Comparison of ENCODE assay signal across 1 cellular context in the genomic region with DNA sequence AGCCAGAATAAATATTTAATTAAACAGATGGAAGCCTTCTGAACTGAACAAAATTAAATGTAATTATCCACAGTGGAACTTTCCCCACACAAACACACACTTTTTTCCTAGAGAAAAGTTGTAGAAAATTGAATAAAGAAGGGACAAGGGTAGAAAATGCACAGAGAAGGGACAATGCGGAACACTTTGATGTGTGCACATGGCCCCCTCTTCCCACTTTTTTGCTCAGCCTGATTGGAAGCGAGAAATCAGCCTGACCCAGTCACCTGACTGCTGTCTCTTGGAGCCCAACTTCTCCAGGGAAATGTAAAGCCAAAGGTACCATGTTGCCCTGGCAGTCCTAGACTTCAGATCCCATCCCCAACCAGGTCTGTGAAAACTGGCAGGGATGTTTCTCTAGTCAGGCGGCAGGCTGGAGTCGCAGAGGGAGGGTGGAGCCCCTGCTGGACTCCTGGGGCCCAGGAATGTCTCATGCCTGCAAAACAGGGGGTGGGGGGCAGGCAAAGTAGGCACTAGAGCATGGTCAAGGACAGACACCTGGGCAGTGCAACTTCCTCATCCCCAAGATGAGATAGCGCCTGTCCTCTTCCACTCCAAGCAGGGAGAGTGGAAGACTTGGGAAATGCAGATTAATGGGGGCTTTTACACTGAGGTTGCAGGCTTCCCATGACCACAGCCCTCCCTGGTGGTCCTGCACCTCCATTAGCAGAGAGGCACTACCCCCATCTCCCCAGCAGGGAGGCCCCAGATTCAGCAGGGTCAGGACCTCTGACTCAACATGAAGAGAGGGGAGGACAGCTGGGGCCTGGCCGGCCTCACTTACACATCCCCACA.
TF ChIP-seq lines count a peak whose summit lies in the region.

No MANE protein-coding gene starts in this region.

TF ChIP-seq in HepG2, 621 proteins besides CTCF, POLR2A, EP300 and RAD21 (continued from another document and continues in another):
- TF ChIP-seq MEIS1 (CRISPR knock-in tag; IDR thresholded peaks at IDR 0.05; ENCODE audit: borderline replicate concordance) (no peak), ZNF772 (CRISPR knock-in tag; IDR thresholded peaks at IDR 0.05) (no peak; the same call in 1 of the 2 replicates), ZBTB43 (CRISPR knock-in tag; conservative IDR thresholded peaks at IDR 0.05) (0 out of 2 replicates have a peak, but pooled peaks have one; percentile 28), IKZF4 (CRISPR knock-in tag; IDR thresholded peaks at IDR 0.05; ENCODE audit: borderline replicate concordance, low read depth, not compliant biosample characterization) (no peak), FOSL2 (CRISPR knock-in tag; IDR thresholded peaks at IDR 0.05) (peak; percentile 70), KLF6 (CRISPR knock-in tag; IDR thresholded peaks at IDR 0.05) (peak; percentile 14; the same call in 1 of the 2 replicates), TCF7L2 (IDR thresholded peaks at IDR 0.05; ENCODE audit: low read depth, low read length) (peak; percentile 65; the same call in 1 of the 2 replicates), SP140L (CRISPR knock-in tag; IDR thresholded peaks at IDR 0.05; ENCODE audit: borderline replicate concordance) (no peak), RORA (CRISPR knock-in tag; IDR thresholded peaks at IDR 0.05) (no peak), KDM5A (IDR thresholded peaks at IDR 0.05; ENCODE audit: borderline replicate concordance, low read length) (peak; percentile 56; the same call in 1 of the 2 replicates), MZF1 (CRISPR knock-in tag; IDR thresholded peaks at IDR 0.05; ENCODE audit: borderline replicate concordance) (no peak), BCL3 (CRISPR knock-in tag; IDR thresholded peaks at IDR 0.05) (no peak; the same call in 1 of the 2 replicates), E2F5 (CRISPR knock-in tag; conservative IDR thresholded peaks at IDR 0.05) (no peak), HIVEP1 (CRISPR knock-in tag; IDR thresholded peaks at IDR 0.05) (no peak), KLF9 (CRISPR knock-in tag; IDR thresholded peaks at IDR 0.05; ENCODE audit: low read depth) (no peak), HMG20A (CRISPR knock-in tag; IDR thresholded peaks at IDR 0.05; ENCODE audit: borderline replicate concordance) (no peak), MEIS2 (CRISPR knock-in tag; IDR thresholded peaks at IDR 0.05) (peak; percentile 1; the same call in 1 of the 2 replicates), ZNF337 (CRISPR knock-in tag; IDR thresholded peaks at IDR 0.05; ENCODE audit: borderline replicate concordance, low read depth) (0 out of 2 replicates have a peak, but pooled peaks have one; percentile 74), ATRX (CRISPR knock-in tag; IDR thresholded peaks at IDR 0.05; ENCODE audit: borderline replicate concordance) (no peak), ZNF556 (CRISPR knock-in tag; IDR thresholded peaks at IDR 0.05; ENCODE audit: borderline replicate concordance) (no peak), ZNF75D (CRISPR knock-in tag; IDR thresholded peaks at IDR 0.05; ENCODE audit: borderline replicate concordance) (no peak), CC2D1A (CRISPR knock-in tag; IDR thresholded peaks at IDR 0.05) (no peak), NBN (conservative IDR thresholded peaks at IDR 0.05) (no peak), STAG1 (CRISPR knock-in tag; IDR thresholded peaks at IDR 0.05) (peak; percentile 3; the same call in 1 of the 2 replicates), RBM22 (optimal IDR thresholded peaks at IDR 0.05; ENCODE audit: low read length) (no peak), RBAK (CRISPR knock-in tag; IDR thresholded peaks at IDR 0.05) (no peak), ZFY (CRISPR knock-in tag; IDR thresholded peaks at IDR 0.05) (peak; percentile 61), ZC3H13 (CRISPR knock-in tag; IDR thresholded peaks at IDR 0.05) (no peak; the same call in 1 of the 2 replicates)
- TF ChIP-seq, protein P1, sequence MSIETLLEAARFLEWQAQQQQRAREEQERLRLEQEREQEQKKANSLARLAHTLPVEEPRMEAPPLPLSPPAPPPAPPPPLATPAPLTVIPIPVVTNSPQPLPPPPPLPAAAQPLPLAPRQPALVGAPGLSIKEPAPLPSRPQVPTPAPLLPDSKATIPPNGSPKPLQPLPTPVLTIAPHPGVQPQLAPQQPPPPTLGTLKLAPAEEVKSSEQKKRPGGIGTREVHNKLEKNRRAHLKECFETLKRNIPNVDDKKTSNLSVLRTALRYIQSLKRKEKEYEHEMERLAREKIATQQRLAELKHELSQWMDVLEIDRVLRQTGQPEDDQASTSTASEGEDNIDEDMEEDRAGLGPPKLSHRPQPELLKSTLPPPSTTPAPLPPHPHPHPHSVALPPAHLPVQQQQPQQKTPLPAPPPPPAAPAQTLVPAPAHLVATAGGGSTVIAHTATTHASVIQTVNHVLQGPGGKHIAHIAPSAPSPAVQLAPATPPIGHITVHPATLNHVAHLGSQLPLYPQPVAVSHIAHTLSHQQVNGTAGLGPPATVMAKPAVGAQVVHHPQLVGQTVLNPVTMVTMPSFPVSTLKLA (IDR thresholded peaks at IDR 0.05) = peak; percentile 2; the same call in 1 of the 2 replicates
- TF ChIP-seq, protein P2, sequence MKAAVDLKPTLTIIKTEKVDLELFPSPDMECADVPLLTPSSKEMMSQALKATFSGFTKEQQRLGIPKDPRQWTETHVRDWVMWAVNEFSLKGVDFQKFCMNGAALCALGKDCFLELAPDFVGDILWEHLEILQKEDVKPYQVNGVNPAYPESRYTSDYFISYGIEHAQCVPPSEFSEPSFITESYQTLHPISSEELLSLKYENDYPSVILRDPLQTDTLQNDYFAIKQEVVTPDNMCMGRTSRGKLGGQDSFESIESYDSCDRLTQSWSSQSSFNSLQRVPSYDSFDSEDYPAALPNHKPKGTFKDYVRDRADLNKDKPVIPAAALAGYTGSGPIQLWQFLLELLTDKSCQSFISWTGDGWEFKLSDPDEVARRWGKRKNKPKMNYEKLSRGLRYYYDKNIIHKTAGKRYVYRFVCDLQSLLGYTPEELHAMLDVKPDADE (CRISPR knock-in tag; IDR thresholded peaks at IDR 0.05) = no peak
- TF ChIP-seq, protein P3, sequence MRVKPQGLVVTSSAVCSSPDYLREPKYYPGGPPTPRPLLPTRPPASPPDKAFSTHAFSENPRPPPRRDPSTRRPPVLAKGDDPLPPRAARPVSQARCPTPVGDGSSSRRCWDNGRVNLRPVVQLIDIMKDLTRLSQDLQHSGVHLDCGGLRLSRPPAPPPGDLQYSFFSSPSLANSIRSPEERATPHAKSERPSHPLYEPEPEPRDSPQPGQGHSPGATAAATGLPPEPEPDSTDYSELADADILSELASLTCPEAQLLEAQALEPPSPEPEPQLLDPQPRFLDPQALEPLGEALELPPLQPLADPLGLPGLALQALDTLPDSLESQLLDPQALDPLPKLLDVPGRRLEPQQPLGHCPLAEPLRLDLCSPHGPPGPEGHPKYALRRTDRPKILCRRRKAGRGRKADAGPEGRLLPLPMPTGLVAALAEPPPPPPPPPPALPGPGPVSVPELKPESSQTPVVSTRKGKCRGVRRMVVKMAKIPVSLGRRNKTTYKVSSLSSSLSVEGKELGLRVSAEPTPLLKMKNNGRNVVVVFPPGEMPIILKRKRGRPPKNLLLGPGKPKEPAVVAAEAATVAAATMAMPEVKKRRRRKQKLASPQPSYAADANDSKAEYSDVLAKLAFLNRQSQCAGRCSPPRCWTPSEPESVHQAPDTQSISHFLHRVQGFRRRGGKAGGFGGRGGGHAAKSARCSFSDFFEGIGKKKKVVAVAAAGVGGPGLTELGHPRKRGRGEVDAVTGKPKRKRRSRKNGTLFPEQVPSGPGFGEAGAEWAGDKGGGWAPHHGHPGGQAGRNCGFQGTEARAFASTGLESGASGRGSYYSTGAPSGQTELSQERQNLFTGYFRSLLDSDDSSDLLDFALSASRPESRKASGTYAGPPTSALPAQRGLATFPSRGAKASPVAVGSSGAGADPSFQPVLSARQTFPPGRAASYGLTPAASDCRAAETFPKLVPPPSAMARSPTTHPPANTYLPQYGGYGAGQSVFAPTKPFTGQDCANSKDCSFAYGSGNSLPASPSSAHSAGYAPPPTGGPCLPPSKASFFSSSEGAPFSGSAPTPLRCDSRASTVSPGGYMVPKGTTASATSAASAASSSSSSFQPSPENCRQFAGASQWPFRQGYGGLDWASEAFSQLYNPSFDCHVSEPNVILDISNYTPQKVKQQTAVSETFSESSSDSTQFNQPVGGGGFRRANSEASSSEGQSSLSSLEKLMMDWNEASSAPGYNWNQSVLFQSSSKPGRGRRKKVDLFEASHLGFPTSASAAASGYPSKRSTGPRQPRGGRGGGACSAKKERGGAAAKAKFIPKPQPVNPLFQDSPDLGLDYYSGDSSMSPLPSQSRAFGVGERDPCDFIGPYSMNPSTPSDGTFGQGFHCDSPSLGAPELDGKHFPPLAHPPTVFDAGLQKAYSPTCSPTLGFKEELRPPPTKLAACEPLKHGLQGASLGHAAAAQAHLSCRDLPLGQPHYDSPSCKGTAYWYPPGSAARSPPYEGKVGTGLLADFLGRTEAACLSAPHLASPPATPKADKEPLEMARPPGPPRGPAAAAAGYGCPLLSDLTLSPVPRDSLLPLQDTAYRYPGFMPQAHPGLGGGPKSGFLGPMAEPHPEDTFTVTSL (CRISPR knock-in tag; IDR thresholded peaks at IDR 0.05; ENCODE audit: borderline replicate concordance) = no peak
- TF ChIP-seq, protein P4, sequence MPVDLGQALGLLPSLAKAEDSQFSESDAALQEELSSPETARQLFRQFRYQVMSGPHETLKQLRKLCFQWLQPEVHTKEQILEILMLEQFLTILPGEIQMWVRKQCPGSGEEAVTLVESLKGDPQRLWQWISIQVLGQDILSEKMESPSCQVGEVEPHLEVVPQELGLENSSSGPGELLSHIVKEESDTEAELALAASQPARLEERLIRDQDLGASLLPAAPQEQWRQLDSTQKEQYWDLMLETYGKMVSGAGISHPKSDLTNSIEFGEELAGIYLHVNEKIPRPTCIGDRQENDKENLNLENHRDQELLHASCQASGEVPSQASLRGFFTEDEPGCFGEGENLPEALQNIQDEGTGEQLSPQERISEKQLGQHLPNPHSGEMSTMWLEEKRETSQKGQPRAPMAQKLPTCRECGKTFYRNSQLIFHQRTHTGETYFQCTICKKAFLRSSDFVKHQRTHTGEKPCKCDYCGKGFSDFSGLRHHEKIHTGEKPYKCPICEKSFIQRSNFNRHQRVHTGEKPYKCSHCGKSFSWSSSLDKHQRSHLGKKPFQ (CRISPR knock-in tag; IDR thresholded peaks at IDR 0.05; ENCODE audit: insufficient replicate concordance) = peak; percentile 84
- TF ChIP-seq, protein P5, sequence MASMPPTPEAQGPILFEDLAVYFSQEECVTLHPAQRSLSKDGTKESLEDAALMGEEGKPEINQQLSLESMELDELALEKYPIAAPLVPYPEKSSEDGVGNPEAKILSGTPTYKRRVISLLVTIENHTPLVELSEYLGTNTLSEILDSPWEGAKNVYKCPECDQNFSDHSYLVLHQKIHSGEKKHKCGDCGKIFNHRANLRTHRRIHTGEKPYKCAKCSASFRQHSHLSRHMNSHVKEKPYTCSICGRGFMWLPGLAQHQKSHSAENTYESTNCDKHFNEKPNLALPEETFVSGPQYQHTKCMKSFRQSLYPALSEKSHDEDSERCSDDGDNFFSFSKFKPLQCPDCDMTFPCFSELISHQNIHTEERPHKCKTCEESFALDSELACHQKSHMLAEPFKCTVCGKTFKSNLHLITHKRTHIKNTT (CRISPR knock-in tag; IDR thresholded peaks at IDR 0.05) = no peak
